28 cellular contexts compared by ENCODE assay signal in genomic region chr1:86370627-86371026, GRCh38. TPM values are rescaled to one million over a fixed set of nuclear protein-coding genes. Genes with fewer than 3 reads are reported as not detected.
A peak's percentile ranks its signal among the peaks of the same experiment; 100 is the strongest.
DNase-seq lines count a peak whose midpoint lies in the region; ATAC-seq and TF ChIP-seq lines count a peak whose summit lies in the region.
"Had no signal": no experiment of that assay in that cellular context is flagged by ENCODE, and none has a peak within 500 bp of the region (broad histone marks: within the 10 kb centered on the region; RNA-seq: fewer than 3 reads in every experiment).

No MANE protein-coding gene starts in this region.

- no peak for TF ChIP-seq CTCF in fibroblast of mammary gland (conservative IDR thresholded peaks at IDR 0.05; ENCODE audit: control insufficient read depth, insufficient read depth, low read depth, low read length)
- TF ChIP-seq CTCF in thyroid gland (IDR thresholded peaks at IDR 0.05): no peak

- POLR2A ChIA-PET in activated CD4-positive, alpha-beta T cell treated with anti-CD3 and anti-CD28 coated beads, Interleukin-2, amount 10 ng/mL, durations not matched to agents 7 days and 5 days (lab: Charles Lee): no interaction called here

- ATAC-seq in HG02981 (IDR thresholded peaks at IDR 0.05; ENCODE audit: unreplicated experiment) (no peak), HG03135 (IDR thresholded peaks at IDR 0.05; ENCODE audit: unreplicated experiment) (no peak)
- ATAC-seq: activated CD8-positive, alpha-beta T cell treated with anti-CD3 and anti-CD28 coated beads, Interleukin-2, amount 10 ng/mL, durations not matched to agents 7 days and 5 days; heart left ventricle; left colon; psoas muscle had no signal

- DNase-seq in activated CD4-positive, alpha-beta T cell treated with anti-CD3 and anti-CD28 coated beads, Interleukin-2, amount 10 ng/mL, durations not matched to agents 7 days and 5 days: no peak
- no peak for DNase-seq in activated CD4-positive, alpha-beta T cell treated with anti-CD3 and anti-CD28 coated beads, Interleukin-2, amount 50 U/mL, for 4 hours
- DNase-seq in amniotic epithelial cell (ENCODE audit: low read depth) (peak; percentile 69), fibroblast of mammary gland (ENCODE audit: low read depth) (peak; percentile 50), thyroid gland (no peak)
- DNase-seq in activated CD8-positive, alpha-beta memory T cell treated with anti-CD3 and anti-CD28 coated beads, Interleukin-2, amount 50 U/mL, for 48 hours: no peak
- DNase-seq: activated B cell treated with CpG ODN at 0.5 μM for 24 hours; activated CD8-positive, alpha-beta T cell treated with anti-CD3 and anti-CD28 coated beads, Interleukin-2, amount 10 ng/mL, durations not matched to agents 7 days and 5 days; activated effector memory CD4-positive, alpha-beta T cell treated with anti-CD3 and anti-CD28 coated beads, Interleukin-2, amount 50 U/mL, for 16 hours; dermis blood vessel endothelial cell; DMS53; GF-D8; heart left ventricle; Karpas-422; left colon; NCI-H1105 treated with DMSO at 0.1 percent for 48 hours; NCI-H2081; NCI-H226; NCI-H774; OCI-M1; psoas muscle; stimulated activated CD4-positive, alpha-beta T cell treated with anti-CD3 and anti-CD28 coated beads, Interleukin-1b, Interleukin-23, amount 100 ng/mL, for 48 hours; T-helper 9 cell had no signal

- no peaks in the 10 kb centered on the region for H3K27me3 ChIP-seq in thyroid gland
- H3K27me3 ChIP-seq: cardiac muscle cell, heart left ventricle had no signal

- H3K9me3 Mint-ChIP-seq in activated CD4-positive, alpha-beta T cell treated with anti-CD3 and anti-CD28 coated beads, Interleukin-2, amount 10 ng/mL, durations not matched to agents 7 days and 5 days: no peaks in the 10 kb centered on the region
- H3K9me3 Mint-ChIP-seq: activated B cell treated with CpG ODN at 0.5 μM for 24 hours, memory B cell, type B pancreatic cell had no signal

- peaks cover 24% of the 10 kb centered on the region for H3K36me3 Mint-ChIP-seq in activated CD4-positive, alpha-beta T cell treated with anti-CD3 and anti-CD28 coated beads, Interleukin-2, amount 10 ng/mL, durations not matched to agents 7 days and 5 days (ENCODE audit: low read depth)

- H3K4me3 Mint-ChIP-seq in activated CD4-positive, alpha-beta T cell treated with anti-CD3 and anti-CD28 coated beads, Interleukin-2, amount 10 ng/mL, durations not matched to agents 7 days and 5 days: no peak overlapping the region
- H3K4me3 Mint-ChIP-seq: activated B cell treated with CpG ODN at 0.5 μM for 24 hours; activated CD8-positive, alpha-beta T cell treated with anti-CD3 and anti-CD28 coated beads, Interleukin-2, amount 10 ng/mL, durations not matched to agents 7 days and 5 days; memory B cell; type B pancreatic cell had no signal

- CTCF ChIA-PET in activated CD4-positive, alpha-beta T cell treated with anti-CD3 and anti-CD28 coated beads, Interleukin-2, amount 10 ng/mL, durations not matched to agents 7 days and 5 days (lab: Charles Lee): no interaction called here

- peak overlapping the region; percentile 66 for H3K27ac Mint-ChIP-seq in activated CD4-positive, alpha-beta T cell treated with anti-CD3 and anti-CD28 coated beads, Interleukin-2, amount 10 ng/mL, durations not matched to agents 7 days and 5 days
- H3K27ac Mint-ChIP-seq: activated B cell treated with CpG ODN at 0.5 μM for 24 hours; activated CD8-positive, alpha-beta T cell treated with anti-CD3 and anti-CD28 coated beads, Interleukin-2, amount 10 ng/mL, durations not matched to agents 7 days and 5 days; memory B cell; type B pancreatic cell had no signal

- no peaks in the 10 kb centered on the region for H3K27me3 Mint-ChIP-seq in activated CD4-positive, alpha-beta T cell treated with anti-CD3 and anti-CD28 coated beads, Interleukin-2, amount 10 ng/mL, durations not matched to agents 7 days and 5 days
- H3K27me3 Mint-ChIP-seq: activated B cell treated with CpG ODN at 0.5 μM for 24 hours, memory B cell, type B pancreatic cell had no signal

- H3K36me3 ChIP-seq in thyroid gland: no peaks in the 10 kb centered on the region

- peaks cover 4% of the 10 kb centered on the region for H3K4me1 Mint-ChIP-seq in activated CD4-positive, alpha-beta T cell treated with anti-CD3 and anti-CD28 coated beads, Interleukin-2, amount 10 ng/mL, durations not matched to agents 7 days and 5 days
- H3K4me1 Mint-ChIP-seq: memory B cell had no signal

- no peak overlapping the region for H3K27ac ChIP-seq in thyroid gland
- H3K27ac ChIP-seq: cardiac muscle cell, heart left ventricle, psoas muscle had no signal

- intact Hi-C loops in thyroid gland (cut with DNase I): loop anchor here (10.0 kb wide), 1 partner anchor 124 kb away; no protein-coding TSS in a partner anchor

- no peaks in the 10 kb centered on the region for H3K4me1 ChIP-seq in thyroid gland
- H3K4me1 ChIP-seq: heart left ventricle, psoas muscle had no signal

- TF ChIP-seq POLR2A in thyroid gland (IDR thresholded peaks at IDR 0.05): no peak

- H3K4me3 ChIP-seq in fibroblast of mammary gland (ENCODE audit: control insufficient read depth, low read depth, low read length): no peak overlapping the region
- no peak overlapping the region for H3K4me3 ChIP-seq in thyroid gland (replicated peaks in 1 of 3)
- H3K4me3 ChIP-seq: cardiac muscle cell, heart left ventricle, psoas muscle had no signal

- H3K9me3 ChIP-seq in thyroid gland: no peaks in the 10 kb centered on the region
- H3K9me3 ChIP-seq: heart left ventricle, psoas muscle had no signal

RNA-seq across cellular contexts. Expression of gene ODF2L, which starts 25.5 kb away (rescaled TPM):
- 10 to 100 TPM; 46.3 to 49.2 TPM for total RNA-seq in activated CD4-positive, alpha-beta T cell treated with anti-CD3 and anti-CD28 coated beads, Interleukin-2, amount 10 ng/mL, durations not matched to agents 7 days and 5 days
- 100 to 1,000 TPM in 1 of 4 donors, 10 to 100 TPM in 3; 48.2 to 111 (median 64.7) TPM for total RNA-seq in thyroid gland

RNA-seq across cellular contexts. Expression of gene CLCA2, which starts 53.3 kb away (rescaled TPM):
- total RNA-seq in activated CD4-positive, alpha-beta T cell treated with anti-CD3 and anti-CD28 coated beads, Interleukin-2, amount 10 ng/mL, durations not matched to agents 7 days and 5 days: not detected
- not detected for total RNA-seq in thyroid gland
- total RNA-seq: activated B cell treated with CpG ODN at 0.5 μM for 24 hours; activated CD8-positive, alpha-beta T cell treated with anti-CD3 and anti-CD28 coated beads, Interleukin-2, amount 10 ng/mL, durations not matched to agents 7 days and 5 days; cardiac muscle cell; psoas muscle had no signal

Comparison
In these comparisons a context has a peak if more than half of its experiments do, and no peak if none do; other contexts are left out.
1. DNase-seq: peak in amniotic epithelial cell (single experiment) and fibroblast of mammary gland (single experiment); none in activated CD4-positive, alpha-beta T cell treated with anti-CD3 and anti-CD28 coated beads, Interleukin-2, amount 10 ng/mL, durations not matched to agents 7 days and 5 days (single experiment), activated CD4-positive, alpha-beta T cell treated with anti-CD3 and anti-CD28 coated beads, Interleukin-2, amount 50 U/mL, for 4 hours (0 of 2), activated CD8-positive, alpha-beta memory T cell treated with anti-CD3 and anti-CD28 coated beads, Interleukin-2, amount 50 U/mL, for 48 hours (single experiment) and thyroid gland (0 of 2).